Comparison of ENCODE assay signal across 1 cellular context in the genomic region with DNA sequence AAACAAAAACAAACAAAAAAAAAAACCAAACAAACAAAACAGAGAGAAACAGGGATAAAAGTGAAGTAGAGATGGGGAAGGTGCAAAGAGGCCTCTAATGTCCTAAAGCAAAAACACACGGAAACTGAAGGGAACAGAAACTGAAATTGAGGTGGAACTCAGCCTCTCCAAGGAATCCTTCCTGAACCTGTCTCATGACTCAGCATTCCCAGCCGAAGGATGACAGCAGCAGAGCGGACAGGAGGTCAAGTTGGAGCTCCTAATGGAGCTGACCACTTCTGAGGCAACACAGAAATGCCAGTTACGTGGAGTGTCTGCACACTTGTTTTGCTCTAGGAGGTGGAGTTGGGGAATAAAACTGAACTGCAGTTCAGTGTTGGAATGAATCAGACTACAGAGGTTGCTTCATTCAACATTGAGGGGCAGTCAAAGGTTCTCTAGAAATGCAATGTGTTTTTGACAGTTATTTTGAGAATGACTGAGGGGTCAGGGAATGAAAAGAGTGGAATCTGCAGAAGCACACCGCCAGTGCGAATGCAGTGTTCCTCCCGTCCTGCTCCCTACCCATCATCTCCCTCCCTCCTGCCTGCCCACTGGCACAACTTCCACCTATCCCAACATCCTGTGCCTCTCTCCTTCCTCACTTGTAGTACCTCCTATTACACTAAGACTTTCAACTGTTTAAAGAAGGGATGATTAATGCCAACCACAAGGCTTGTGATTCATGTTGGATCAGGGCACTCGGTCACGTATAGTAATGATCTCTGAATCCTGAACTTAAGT.
TF ChIP-seq lines count a peak whose summit lies in the region.

No MANE protein-coding gene starts in this region.

TF ChIP-seq in HepG2, 621 proteins besides CTCF, POLR2A, EP300 and RAD21 (continued from another document):
- TF ChIP-seq, protein P1, sequence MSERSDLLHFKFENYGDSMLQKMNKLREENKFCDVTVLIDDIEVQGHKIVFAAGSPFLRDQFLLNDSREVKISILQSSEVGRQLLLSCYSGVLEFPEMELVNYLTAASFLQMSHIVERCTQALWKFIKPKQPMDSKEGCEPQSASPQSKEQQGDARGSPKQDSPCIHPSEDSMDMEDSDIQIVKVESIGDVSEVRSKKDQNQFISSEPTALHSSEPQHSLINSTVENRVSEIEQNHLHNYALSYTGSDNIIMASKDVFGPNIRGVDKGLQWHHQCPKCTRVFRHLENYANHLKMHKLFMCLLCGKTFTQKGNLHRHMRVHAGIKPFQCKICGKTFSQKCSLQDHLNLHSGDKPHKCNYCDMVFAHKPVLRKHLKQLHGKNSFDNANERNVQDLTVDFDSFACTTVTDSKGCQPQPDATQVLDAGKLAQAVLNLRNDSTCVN (CRISPR knock-in tag; IDR thresholded peaks at IDR 0.05; ENCODE audit: borderline replicate concordance) = no peak
- TF ChIP-seq ZNF614 (CRISPR knock-in tag; IDR thresholded peaks at IDR 0.05; ENCODE audit: borderline replicate concordance) = peak; percentile 71; the same call in 1 of the 2 replicates
- TF ChIP-seq SP5 (CRISPR knock-in tag; IDR thresholded peaks at IDR 0.05; ENCODE audit: borderline replicate concordance, low read depth) = no peak
- TF ChIP-seq PITX1 (CRISPR knock-in tag; IDR thresholded peaks at IDR 0.05) = no peak
- TF ChIP-seq GABPB1 (CRISPR knock-in tag; IDR thresholded peaks at IDR 0.05) = no peak
- TF ChIP-seq ZFP1 (CRISPR knock-in tag; IDR thresholded peaks at IDR 0.05) = no peak
- no peak for TF ChIP-seq ZBTB20 (CRISPR knock-in tag; IDR thresholded peaks at IDR 0.05; ENCODE audit: borderline replicate concordance, low read depth)
- no peak for TF ChIP-seq ZNF704 (CRISPR knock-in tag; IDR thresholded peaks at IDR 0.05; ENCODE audit: borderline replicate concordance)
- TF ChIP-seq ELF3 (CRISPR knock-in tag; IDR thresholded peaks at IDR 0.05) = no peak
- TF ChIP-seq SOX13 (IDR thresholded peaks at IDR 0.05) = no peak
- TF ChIP-seq SOX13 (CRISPR knock-in tag; conservative IDR thresholded peaks at IDR 0.05 in 1 of 2, IDR thresholded peaks at IDR 0.05 in 1 of 2) = 0 out of 4 replicates have a peak, but pooled peaks of 1 of the 2 experiments have one; percentile 26
- 0 out of 2 replicates have a peak, but pooled peaks have one; percentile 9 for TF ChIP-seq LCORL (IDR thresholded peaks at IDR 0.05)
- no peak for TF ChIP-seq LCORL (CRISPR knock-in tag; IDR thresholded peaks at IDR 0.05)
- TF ChIP-seq, protein P2, sequence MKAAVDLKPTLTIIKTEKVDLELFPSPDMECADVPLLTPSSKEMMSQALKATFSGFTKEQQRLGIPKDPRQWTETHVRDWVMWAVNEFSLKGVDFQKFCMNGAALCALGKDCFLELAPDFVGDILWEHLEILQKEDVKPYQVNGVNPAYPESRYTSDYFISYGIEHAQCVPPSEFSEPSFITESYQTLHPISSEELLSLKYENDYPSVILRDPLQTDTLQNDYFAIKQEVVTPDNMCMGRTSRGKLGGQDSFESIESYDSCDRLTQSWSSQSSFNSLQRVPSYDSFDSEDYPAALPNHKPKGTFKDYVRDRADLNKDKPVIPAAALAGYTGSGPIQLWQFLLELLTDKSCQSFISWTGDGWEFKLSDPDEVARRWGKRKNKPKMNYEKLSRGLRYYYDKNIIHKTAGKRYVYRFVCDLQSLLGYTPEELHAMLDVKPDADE (CRISPR knock-in tag; IDR thresholded peaks at IDR 0.05) = no peak
- TF ChIP-seq, protein P3, sequence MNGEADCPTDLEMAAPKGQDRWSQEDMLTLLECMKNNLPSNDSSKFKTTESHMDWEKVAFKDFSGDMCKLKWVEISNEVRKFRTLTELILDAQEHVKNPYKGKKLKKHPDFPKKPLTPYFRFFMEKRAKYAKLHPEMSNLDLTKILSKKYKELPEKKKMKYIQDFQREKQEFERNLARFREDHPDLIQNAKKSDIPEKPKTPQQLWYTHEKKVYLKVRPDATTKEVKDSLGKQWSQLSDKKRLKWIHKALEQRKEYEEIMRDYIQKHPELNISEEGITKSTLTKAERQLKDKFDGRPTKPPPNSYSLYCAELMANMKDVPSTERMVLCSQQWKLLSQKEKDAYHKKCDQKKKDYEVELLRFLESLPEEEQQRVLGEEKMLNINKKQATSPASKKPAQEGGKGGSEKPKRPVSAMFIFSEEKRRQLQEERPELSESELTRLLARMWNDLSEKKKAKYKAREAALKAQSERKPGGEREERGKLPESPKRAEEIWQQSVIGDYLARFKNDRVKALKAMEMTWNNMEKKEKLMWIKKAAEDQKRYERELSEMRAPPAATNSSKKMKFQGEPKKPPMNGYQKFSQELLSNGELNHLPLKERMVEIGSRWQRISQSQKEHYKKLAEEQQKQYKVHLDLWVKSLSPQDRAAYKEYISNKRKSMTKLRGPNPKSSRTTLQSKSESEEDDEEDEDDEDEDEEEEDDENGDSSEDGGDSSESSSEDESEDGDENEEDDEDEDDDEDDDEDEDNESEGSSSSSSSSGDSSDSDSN (CRISPR knock-in tag; IDR thresholded peaks at IDR 0.05) = no peak
- TF ChIP-seq SUZ12 (IDR thresholded peaks at IDR 0.05; ENCODE audit: low read depth, low read length) = no peak
- TF ChIP-seq EZH2 (conservative IDR thresholded peaks at IDR 0.05; ENCODE audit: low read depth, low read length) = no peak
- TF ChIP-seq, protein P4, sequence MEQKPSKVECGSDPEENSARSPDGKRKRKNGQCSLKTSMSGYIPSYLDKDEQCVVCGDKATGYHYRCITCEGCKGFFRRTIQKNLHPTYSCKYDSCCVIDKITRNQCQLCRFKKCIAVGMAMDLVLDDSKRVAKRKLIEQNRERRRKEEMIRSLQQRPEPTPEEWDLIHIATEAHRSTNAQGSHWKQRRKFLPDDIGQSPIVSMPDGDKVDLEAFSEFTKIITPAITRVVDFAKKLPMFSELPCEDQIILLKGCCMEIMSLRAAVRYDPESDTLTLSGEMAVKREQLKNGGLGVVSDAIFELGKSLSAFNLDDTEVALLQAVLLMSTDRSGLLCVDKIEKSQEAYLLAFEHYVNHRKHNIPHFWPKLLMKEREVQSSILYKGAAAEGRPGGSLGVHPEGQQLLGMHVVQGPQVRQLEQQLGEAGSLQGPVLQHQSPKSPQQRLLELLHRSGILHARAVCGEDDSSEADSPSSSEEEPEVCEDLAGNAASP (CRISPR knock-in tag; IDR thresholded peaks at IDR 0.05; ENCODE audit: borderline replicate concordance) = no peak
- TF ChIP-seq ZNF383 (CRISPR knock-in tag; IDR thresholded peaks at IDR 0.05; ENCODE audit: borderline replicate concordance) = no peak
- TF ChIP-seq SMAD9 (CRISPR knock-in tag; IDR thresholded peaks at IDR 0.05) = no peak
- no peak for TF ChIP-seq ZNF558 (CRISPR knock-in tag; IDR thresholded peaks at IDR 0.05; ENCODE audit: borderline replicate concordance)
- no peak for TF ChIP-seq ARID2 (CRISPR knock-in tag; IDR thresholded peaks at IDR 0.05; ENCODE audit: borderline replicate concordance)
- TF ChIP-seq RBFOX2 (IDR thresholded peaks at IDR 0.05; ENCODE audit: low read depth, low read length) = 0 out of 2 replicates have a peak, but pooled peaks have one; percentile 15
- TF ChIP-seq XBP1 (CRISPR knock-in tag; IDR thresholded peaks at IDR 0.05) = no peak
- no peak for TF ChIP-seq RFXANK (CRISPR knock-in tag; IDR thresholded peaks at IDR 0.05)
